1 cellular context compared by ENCODE assay signal in the genomic region with DNA sequence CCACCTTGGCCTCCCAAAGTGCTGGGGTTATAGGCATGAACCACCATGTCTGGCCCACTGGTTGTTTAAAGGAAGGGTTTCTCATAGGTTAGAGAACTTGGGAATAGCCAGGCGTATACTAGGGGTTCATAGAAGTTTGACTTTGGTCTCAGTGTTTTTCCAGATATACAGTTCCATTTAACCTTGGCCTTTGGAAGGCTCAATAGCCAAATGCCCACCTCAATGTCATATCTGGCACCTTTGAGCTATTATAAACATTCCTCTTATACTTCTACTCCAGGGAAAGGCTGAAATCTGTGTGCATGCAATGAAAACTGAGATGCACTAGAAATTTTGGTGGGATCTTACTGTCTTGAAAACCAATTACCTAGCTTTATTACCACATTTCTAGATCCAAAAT.
TF ChIP-seq lines count a peak whose summit lies in the region.

No MANE protein-coding gene starts in this region.

TF ChIP-seq in HepG2, 621 proteins besides CTCF, POLR2A, EP300 and RAD21 (continued from another document and continues in another):
- TF ChIP-seq, protein P1, sequence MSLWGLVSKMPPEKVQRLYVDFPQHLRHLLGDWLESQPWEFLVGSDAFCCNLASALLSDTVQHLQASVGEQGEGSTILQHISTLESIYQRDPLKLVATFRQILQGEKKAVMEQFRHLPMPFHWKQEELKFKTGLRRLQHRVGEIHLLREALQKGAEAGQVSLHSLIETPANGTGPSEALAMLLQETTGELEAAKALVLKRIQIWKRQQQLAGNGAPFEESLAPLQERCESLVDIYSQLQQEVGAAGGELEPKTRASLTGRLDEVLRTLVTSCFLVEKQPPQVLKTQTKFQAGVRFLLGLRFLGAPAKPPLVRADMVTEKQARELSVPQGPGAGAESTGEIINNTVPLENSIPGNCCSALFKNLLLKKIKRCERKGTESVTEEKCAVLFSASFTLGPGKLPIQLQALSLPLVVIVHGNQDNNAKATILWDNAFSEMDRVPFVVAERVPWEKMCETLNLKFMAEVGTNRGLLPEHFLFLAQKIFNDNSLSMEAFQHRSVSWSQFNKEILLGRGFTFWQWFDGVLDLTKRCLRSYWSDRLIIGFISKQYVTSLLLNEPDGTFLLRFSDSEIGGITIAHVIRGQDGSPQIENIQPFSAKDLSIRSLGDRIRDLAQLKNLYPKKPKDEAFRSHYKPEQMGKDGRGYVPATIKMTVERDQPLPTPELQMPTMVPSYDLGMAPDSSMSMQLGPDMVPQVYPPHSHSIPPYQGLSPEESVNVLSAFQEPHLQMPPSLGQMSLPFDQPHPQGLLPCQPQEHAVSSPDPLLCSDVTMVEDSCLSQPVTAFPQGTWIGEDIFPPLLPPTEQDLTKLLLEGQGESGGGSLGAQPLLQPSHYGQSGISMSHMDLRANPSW (CRISPR knock-in tag; IDR thresholded peaks at IDR 0.05; ENCODE audit: borderline replicate concordance) = no peak
- TF ChIP-seq HOXA3 (CRISPR knock-in tag; IDR thresholded peaks at IDR 0.05) (no peak), ZNF687 (CRISPR knock-in tag; IDR thresholded peaks at IDR 0.05) (no peak), ZNF552 (CRISPR knock-in tag; IDR thresholded peaks at IDR 0.05; ENCODE audit: borderline replicate concordance) (no peak), MTERF4 (CRISPR knock-in tag; IDR thresholded peaks at IDR 0.05) (no peak), POLR2AphosphoS5 (IDR thresholded peaks at IDR 0.05; ENCODE audit: low read depth, low read length) (no peak), ZNF781 (CRISPR knock-in tag; IDR thresholded peaks at IDR 0.05; ENCODE audit: borderline replicate concordance, not compliant biosample characterization) (no peak), RARA (CRISPR knock-in tag; IDR thresholded peaks at IDR 0.05) (0 out of 2 replicates have a peak, but pooled peaks have one; percentile 26), TRIM24 (CRISPR knock-in tag; IDR thresholded peaks at IDR 0.05) (no peak), AFF4 (CRISPR knock-in tag; IDR thresholded peaks at IDR 0.05) (no peak), LCORL (IDR thresholded peaks at IDR 0.05) (no peak), LCORL (CRISPR knock-in tag; IDR thresholded peaks at IDR 0.05) (0 out of 2 replicates have a peak, but pooled peaks have one; percentile 16), ZEB1 (IDR thresholded peaks at IDR 0.05; ENCODE audit: insufficient replicate concordance, low read depth) (no peak), HNF4A (CRISPR knock-in tag; IDR thresholded peaks at IDR 0.05) (peak; percentile 66), SRF (IDR thresholded peaks at IDR 0.05; ENCODE audit: low read depth, low read length) (no peak), PHF20 (CRISPR knock-in tag; IDR thresholded peaks at IDR 0.05) (no peak), E2F5 (CRISPR knock-in tag; conservative IDR thresholded peaks at IDR 0.05) (no peak), RXRB (CRISPR knock-in tag; IDR thresholded peaks at IDR 0.05; ENCODE audit: borderline replicate concordance) (0 out of 2 replicates have a peak, but pooled peaks have one; percentile 20), ZNF282 (IDR thresholded peaks at IDR 0.05; ENCODE audit: partially characterized antibody) (no peak), RFX3 (CRISPR knock-in tag; IDR thresholded peaks at IDR 0.05) (no peak), ZSCAN9 (CRISPR knock-in tag; IDR thresholded peaks at IDR 0.05; ENCODE audit: borderline replicate concordance) (no peak), FOXP1 (IDR thresholded peaks at IDR 0.05) (no peak), FOXP1 (CRISPR knock-in tag; IDR thresholded peaks at IDR 0.05) (no peak), PAXIP1 (CRISPR knock-in tag; conservative IDR thresholded peaks at IDR 0.05) (peak; percentile 49), SOX13 (IDR thresholded peaks at IDR 0.05) (no peak), SOX13 (CRISPR knock-in tag; conservative IDR thresholded peaks at IDR 0.05 in 1 of 2, IDR thresholded peaks at IDR 0.05 in 1 of 2) (peak in 1 of 2 experiments; percentile 25; a peak in 1 of 4 replicates), MIER3 (CRISPR knock-in tag; IDR thresholded peaks at IDR 0.05; ENCODE audit: borderline replicate concordance) (no peak), ZFP36 (IDR thresholded peaks at IDR 0.05; ENCODE audit: borderline replicate concordance, low read depth, low read length, partially characterized antibody) (no peak), ZNF563 (CRISPR knock-in tag; IDR thresholded peaks at IDR 0.05) (no peak)
- TF ChIP-seq, protein P2, sequence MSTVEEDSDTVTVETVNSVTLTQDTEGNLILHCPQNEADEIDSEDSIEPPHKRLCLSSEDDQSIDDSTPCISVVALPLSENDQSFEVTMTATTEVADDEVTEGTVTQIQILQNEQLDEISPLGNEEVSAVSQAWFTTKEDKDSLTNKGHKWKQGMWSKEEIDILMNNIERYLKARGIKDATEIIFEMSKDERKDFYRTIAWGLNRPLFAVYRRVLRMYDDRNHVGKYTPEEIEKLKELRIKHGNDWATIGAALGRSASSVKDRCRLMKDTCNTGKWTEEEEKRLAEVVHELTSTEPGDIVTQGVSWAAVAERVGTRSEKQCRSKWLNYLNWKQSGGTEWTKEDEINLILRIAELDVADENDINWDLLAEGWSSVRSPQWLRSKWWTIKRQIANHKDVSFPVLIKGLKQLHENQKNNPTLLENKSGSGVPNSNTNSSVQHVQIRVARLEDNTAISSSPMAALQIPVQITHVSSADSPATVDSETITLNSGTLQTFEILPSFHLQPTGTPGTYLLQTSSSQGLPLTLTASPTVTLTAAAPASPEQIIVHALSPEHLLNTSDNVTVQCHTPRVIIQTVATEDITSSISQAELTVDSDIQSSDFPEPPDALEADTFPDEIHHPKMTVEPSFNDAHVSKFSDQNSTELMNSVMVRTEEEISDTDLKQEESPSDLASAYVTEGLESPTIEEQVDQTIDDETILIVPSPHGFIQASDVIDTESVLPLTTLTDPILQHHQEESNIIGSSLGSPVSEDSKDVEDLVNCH (CRISPR knock-in tag; IDR thresholded peaks at IDR 0.05) = no peak
- TF ChIP-seq, protein P3, sequence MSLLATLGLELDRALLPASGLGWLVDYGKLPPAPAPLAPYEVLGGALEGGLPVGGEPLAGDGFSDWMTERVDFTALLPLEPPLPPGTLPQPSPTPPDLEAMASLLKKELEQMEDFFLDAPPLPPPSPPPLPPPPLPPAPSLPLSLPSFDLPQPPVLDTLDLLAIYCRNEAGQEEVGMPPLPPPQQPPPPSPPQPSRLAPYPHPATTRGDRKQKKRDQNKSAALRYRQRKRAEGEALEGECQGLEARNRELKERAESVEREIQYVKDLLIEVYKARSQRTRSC (CRISPR knock-in tag; IDR thresholded peaks at IDR 0.05; ENCODE audit: low read depth) = no peak
- TF ChIP-seq, protein P4, sequence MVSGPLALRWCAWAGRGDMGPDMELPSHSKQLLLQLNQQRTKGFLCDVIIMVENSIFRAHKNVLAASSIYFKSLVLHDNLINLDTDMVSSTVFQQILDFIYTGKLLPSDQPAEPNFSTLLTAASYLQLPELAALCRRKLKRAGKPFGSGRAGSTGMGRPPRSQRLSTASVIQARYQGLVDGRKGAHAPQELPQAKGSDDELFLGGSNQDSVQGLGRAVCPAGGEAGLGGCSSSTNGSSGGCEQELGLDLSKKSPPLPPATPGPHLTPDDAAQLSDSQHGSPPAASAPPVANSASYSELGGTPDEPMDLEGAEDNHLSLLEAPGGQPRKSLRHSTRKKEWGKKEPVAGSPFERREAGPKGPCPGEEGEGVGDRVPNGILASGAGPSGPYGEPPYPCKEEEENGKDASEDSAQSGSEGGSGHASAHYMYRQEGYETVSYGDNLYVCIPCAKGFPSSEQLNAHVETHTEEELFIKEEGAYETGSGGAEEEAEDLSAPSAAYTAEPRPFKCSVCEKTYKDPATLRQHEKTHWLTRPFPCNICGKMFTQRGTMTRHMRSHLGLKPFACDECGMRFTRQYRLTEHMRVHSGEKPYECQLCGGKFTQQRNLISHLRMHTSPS (CRISPR knock-in tag; IDR thresholded peaks at IDR 0.05; ENCODE audit: low read depth) = no peak
